Comparison of ENCODE assay signal across 9 cellular contexts in the genomic region with DNA sequence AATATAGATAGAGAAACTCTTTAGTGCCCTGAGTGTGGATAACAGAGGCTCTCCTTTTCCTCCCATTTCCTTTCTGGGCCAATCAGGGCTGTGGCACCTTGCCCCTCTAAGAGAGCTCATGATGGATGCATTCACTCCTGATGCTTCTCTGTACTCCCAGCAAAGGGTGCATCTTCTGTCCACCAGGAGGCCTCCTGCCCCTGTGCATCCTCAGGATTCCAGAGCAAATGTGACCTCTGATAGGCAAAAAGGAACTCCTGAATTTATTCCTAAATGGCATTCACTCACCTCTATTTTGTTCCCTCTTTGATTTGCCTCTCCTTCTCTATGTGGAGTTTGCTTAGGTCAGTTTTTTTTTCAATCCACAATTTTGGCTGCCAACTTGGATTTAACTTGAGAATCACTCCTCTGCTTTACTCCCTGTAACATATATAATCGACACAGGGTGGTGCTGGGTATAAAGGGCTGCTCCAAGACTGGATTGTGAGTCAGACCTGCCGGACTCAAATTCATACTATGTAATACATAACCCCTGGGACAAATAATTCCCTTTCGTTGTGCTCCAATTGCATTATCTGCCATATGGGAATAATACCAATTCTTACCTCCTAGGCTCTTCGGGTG. TPM values are rescaled to one million over a fixed set of nuclear protein-coding genes. Genes with fewer than 3 reads are reported as not detected.
DNase-seq lines count a peak whose midpoint lies in the region; ATAC-seq and TF ChIP-seq lines count a peak whose summit lies in the region.
"Had no signal": no experiment of that assay in that cellular context is flagged by ENCODE, and none has a peak within 500 bp of the region (broad histone marks: within the 10 kb centered on the region; RNA-seq: fewer than 3 reads in every experiment).

No MANE protein-coding gene starts in this region.

- H3K27me3 Mint-ChIP-seq in activated naive CD4-positive, alpha-beta T cell treated with anti-CD3 and anti-CD28 coated beads for 36 hours (ENCODE audit: low read depth), result peaks cover 11% of the 10 kb centered on the region
- peaks cover 32% of the 10 kb centered on the region for H3K27me3 Mint-ChIP-seq in MCF 10A (ENCODE audit: insufficient read depth, unreplicated experiment)

- DNase-seq in activated naive CD4-positive, alpha-beta T cell treated with anti-CD3 and anti-CD28 coated beads for 36 hours, result peak; percentile 52
- no peak for DNase-seq in activated naive CD4-positive, alpha-beta T cell treated with anti-CD3 and anti-CD28 coated beads, Interleukin-2, amount 50 U/mL, for 72 hours (ENCODE audit: low spot score in 2 of 2)
- peak; percentile 17 for DNase-seq in NAMALWA (ENCODE audit: low spot score)
- peak; percentile 66 for DNase-seq in MCF 10A (ENCODE audit: unreplicated experiment)
- peak; percentile 6 for DNase-seq in neuronal stem cell (ENCODE audit: low spot score)
- no peak for DNase-seq in GM20000 (ENCODE audit: low spot score)
- no peak for DNase-seq in stimulated activated CD8-positive, alpha-beta memory T cell treated with anti-CD3 and anti-CD28 coated beads, Interleukin-4, amount 100 ng/mL, for 48 hours
- DNase-seq: activated naive CD8-positive, alpha-beta T cell treated with anti-CD3 and anti-CD28 coated beads, Interleukin-2, amount 10 ng/mL, durations not matched to agents 7 days and 5 days had no signal

- H3K36me3 ChIP-seq in neuronal stem cell (replicated peaks in 1 of 2; ENCODE audit: control insufficient read depth in 2 of 2, insufficient read depth in 2 of 2, low read length in 2 of 2), result no peaks in the 10 kb centered on the region

- H3K27ac Mint-ChIP-seq in activated naive CD4-positive, alpha-beta T cell treated with anti-CD3 and anti-CD28 coated beads for 36 hours, result no peak overlapping the region
- H3K27ac Mint-ChIP-seq in activated naive CD4-positive, alpha-beta T cell treated with anti-CD3 and anti-CD28 coated beads, Interleukin-2, amount 50 U/mL, for 72 hours, result no peak overlapping the region
- no peak overlapping the region for H3K27ac Mint-ChIP-seq in MCF 10A (ENCODE audit: low read depth, unreplicated experiment)
- H3K27ac Mint-ChIP-seq: activated naive CD8-positive, alpha-beta T cell treated with anti-CD3 and anti-CD28 coated beads, Interleukin-2, amount 10 ng/mL, durations not matched to agents 7 days and 5 days had no signal

- intact Hi-C loops in activated naive CD4-positive, alpha-beta T cell treated with anti-CD3 and anti-CD28 coated beads for 36 hours (cut with micrococcal nuclease), result loop anchor here (1.0 to 5.0 kb wide), 2 partner anchors 71 to 593 kb away; no protein-coding TSS in a partner anchor
- intact Hi-C loops in MCF 10A (cut with micrococcal nuclease), result no loop called here

- H2BK120ac ChIP-seq in neuronal stem cell (ENCODE audit: low read depth, low read length), result no peak overlapping the region

- H2BK5ac ChIP-seq in neuronal stem cell (ENCODE audit: low read length), result no peak overlapping the region

- H3K4me3 Mint-ChIP-seq in activated naive CD4-positive, alpha-beta T cell treated with anti-CD3 and anti-CD28 coated beads for 36 hours, result no peak overlapping the region
- no peak overlapping the region for H3K4me3 Mint-ChIP-seq in MCF 10A (ENCODE audit: unreplicated experiment)
- H3K4me3 Mint-ChIP-seq: activated naive CD8-positive, alpha-beta T cell treated with anti-CD3 and anti-CD28 coated beads, Interleukin-2, amount 10 ng/mL, durations not matched to agents 7 days and 5 days had no signal

- H3K23ac ChIP-seq in neuronal stem cell (ENCODE audit: low read depth, low read length, poor library complexity), result no peak overlapping the region

- no peak overlapping the region for H4K91ac ChIP-seq in neuronal stem cell (ENCODE audit: low read depth, low read length, poor library complexity)

- H2AFZ ChIP-seq in neuronal stem cell (ENCODE audit: low read length), result no peak overlapping the region

- peaks cover 2% of the 10 kb centered on the region for H3K9me3 Mint-ChIP-seq in activated naive CD4-positive, alpha-beta T cell treated with anti-CD3 and anti-CD28 coated beads for 36 hours
- H3K9me3 Mint-ChIP-seq in activated naive CD4-positive, alpha-beta T cell treated with anti-CD3 and anti-CD28 coated beads, Interleukin-2, amount 50 U/mL, for 72 hours, result no peaks in the 10 kb centered on the region
- H3K9me3 Mint-ChIP-seq in MCF 10A (ENCODE audit: unreplicated experiment), result peaks cover 7% of the 10 kb centered on the region
- H3K9me3 Mint-ChIP-seq: activated naive CD8-positive, alpha-beta T cell treated with anti-CD3 and anti-CD28 coated beads, Interleukin-2, amount 10 ng/mL, durations not matched to agents 7 days and 5 days had no signal

- peaks cover 0 to 4% (median 0%) of the 10 kb centered on the region in 3 experiments for H3K27me3 ChIP-seq in neuronal stem cell (ENCODE audit: control insufficient read depth in 3 of 3, insufficient read depth in 3 of 3, low read depth in 1 of 3, low read length in 3 of 3)

- H3K79me1 ChIP-seq in neuronal stem cell (ENCODE audit: low read depth, low read length), result no peaks in the 10 kb centered on the region

- no peak overlapping the region for H3K18ac ChIP-seq in neuronal stem cell (ENCODE audit: low read length)

- H3K4me1 ChIP-seq in neuronal stem cell (ENCODE audit: control insufficient read depth in 2 of 2, insufficient read depth in 1 of 2, low read depth in 1 of 2, low read length in 2 of 2), result no peaks in the 10 kb centered on the region

- BruUV-seq in MCF 10A (replicated peaks; lab: Mats Ljungman, UMichigan), result no TSS peak

- no peak overlapping the region for H3K4me2 ChIP-seq in neuronal stem cell (ENCODE audit: insufficient read depth, low read length, poor library complexity, severe bottlenecking)

- no peak overlapping the region for H2BK15ac ChIP-seq in neuronal stem cell (ENCODE audit: low read length)

- H3K4me3 ChIP-seq in neuronal stem cell (ENCODE audit: low read length in 2 of 2), result no peak overlapping the region

- TF ChIP-seq CTCF in MCF 10A (IDR thresholded peaks at IDR 0.05; ENCODE audit: unreplicated experiment), result peak; percentile 46
- no peak for TF ChIP-seq CTCF in GM20000 (IDR thresholded peaks at IDR 0.05; ENCODE audit: extremely low read depth, missing control alignments)

- H4K8ac ChIP-seq in neuronal stem cell (ENCODE audit: low read depth, low read length), result no peak overlapping the region

- WGBS in neuronal stem cell (ENCODE audit: extremely low coverage in 2 of 2, insufficient read length in 2 of 2, insufficient replicate concordance in 1 of 2), 2 donors, result no CpG with 5 or more reads among the region's 4 CpGs

- POLR2A ChIA-PET in MCF 10A (lab: Yijun Ruan, JAX), result interaction anchor here (0.6 to 1.4 kb wide), 2 partner anchors 13 to 149 kb away, joined by 3 to 6 read pairs; no protein-coding TSS in a partner anchor

- no peak overlapping the region for H2AK5ac ChIP-seq in neuronal stem cell (ENCODE audit: low read depth, low read length)

- no peak overlapping the region for H2BK12ac ChIP-seq in neuronal stem cell (ENCODE audit: low read length)

- no peak overlapping the region for H3K14ac ChIP-seq in neuronal stem cell (ENCODE audit: low read length)

- no peak overlapping the region for H3K27ac ChIP-seq in neuronal stem cell (replicated peaks; ENCODE audit: low read length)

- CTCF ChIA-PET in activated naive CD4-positive, alpha-beta T cell treated with anti-CD3 and anti-CD28 coated beads for 36 hours (lab: Charles Lee), result interaction anchor here (0.6 to 0.9 kb wide), 2 partner anchors 55 to 217 kb away, joined by 4 read pairs; no protein-coding TSS in a partner anchor
- CTCF ChIA-PET in MCF 10A (lab: Yijun Ruan, JAX), result interaction anchor here (0.5 to 1.9 kb wide), 7 partner anchors 14 to 717 kb away, joined by 3 to 6 read pairs (median 3); no protein-coding TSS in a partner anchor

- no peaks in the 10 kb centered on the region for H3K4me1 Mint-ChIP-seq in activated naive CD4-positive, alpha-beta T cell treated with anti-CD3 and anti-CD28 coated beads for 36 hours (ENCODE audit: low read depth)
- H3K4me1 Mint-ChIP-seq in MCF 10A (ENCODE audit: insufficient read depth, unreplicated experiment), result no peaks in the 10 kb centered on the region
- H3K4me1 Mint-ChIP-seq: activated naive CD8-positive, alpha-beta T cell treated with anti-CD3 and anti-CD28 coated beads, Interleukin-2, amount 10 ng/mL, durations not matched to agents 7 days and 5 days had no signal

- no peak overlapping the region for H3K9ac ChIP-seq in neuronal stem cell (ENCODE audit: low read depth, low read length, poor library complexity)

- H3K36me3 Mint-ChIP-seq in activated naive CD4-positive, alpha-beta T cell treated with anti-CD3 and anti-CD28 coated beads for 36 hours (ENCODE audit: low read depth), result no peaks in the 10 kb centered on the region
- no peaks in the 10 kb centered on the region for H3K36me3 Mint-ChIP-seq in activated naive CD4-positive, alpha-beta T cell treated with anti-CD3 and anti-CD28 coated beads, Interleukin-2, amount 50 U/mL, for 72 hours
- H3K36me3 Mint-ChIP-seq in MCF 10A (ENCODE audit: insufficient read depth, unreplicated experiment), result no peaks in the 10 kb centered on the region
- H3K36me3 Mint-ChIP-seq: activated naive CD8-positive, alpha-beta T cell treated with anti-CD3 and anti-CD28 coated beads, Interleukin-2, amount 10 ng/mL, durations not matched to agents 7 days and 5 days had no signal

- no peak for ATAC-seq in activated naive CD4-positive, alpha-beta T cell treated with anti-CD3 and anti-CD28 coated beads, Interleukin-2, amount 50 U/mL, for 72 hours
- ATAC-seq in GM18519 (IDR thresholded peaks at IDR 0.05; ENCODE audit: low FRiP score, unreplicated experiment), result no peak

- H3K4ac ChIP-seq in neuronal stem cell (ENCODE audit: low read length), result no peak overlapping the region

- no peaks in the 10 kb centered on the region for H3K9me3 ChIP-seq in neuronal stem cell (replicated peaks in 1 of 2; ENCODE audit: control insufficient read depth in 2 of 2, insufficient read depth in 1 of 2, low read depth in 1 of 2, low read length in 2 of 2)

RNA-seq across cellular contexts. Expression of a gene that starts 1.1 kb away (rescaled TPM):
- not detected for total RNA-seq in activated naive CD4-positive, alpha-beta T cell treated with anti-CD3 and anti-CD28 coated beads for 36 hours
- total RNA-seq in activated naive CD4-positive, alpha-beta T cell treated with anti-CD3 and anti-CD28 coated beads, Interleukin-2, amount 50 U/mL, for 72 hours, result not detected
- not detected in 2 replicates for total RNA-seq in MCF 10A (2022)
- polyA plus RNA-seq in neuronal stem cell (2013, experiment 1 of 2), result not detected
- not detected for polyA plus RNA-seq in neuronal stem cell (2013, experiment 2 of 2)
- total RNA-seq: activated naive CD8-positive, alpha-beta T cell treated with anti-CD3 and anti-CD28 coated beads, Interleukin-2, amount 10 ng/mL, durations not matched to agents 7 days and 5 days had no signal

RNA-seq across cellular contexts. Expression of a gene that starts 39.1 kb away (rescaled TPM):
- total RNA-seq in activated naive CD4-positive, alpha-beta T cell treated with anti-CD3 and anti-CD28 coated beads for 36 hours, result not detected
- total RNA-seq in activated naive CD4-positive, alpha-beta T cell treated with anti-CD3 and anti-CD28 coated beads, Interleukin-2, amount 50 U/mL, for 72 hours, result not detected
- total RNA-seq in MCF 10A (2022), result 0.34 and 0.79 TPM in 2 replicates
- not detected for polyA plus RNA-seq in neuronal stem cell (2013, experiment 1 of 2)
- not detected for polyA plus RNA-seq in neuronal stem cell (2013, experiment 2 of 2)
- total RNA-seq: activated naive CD8-positive, alpha-beta T cell treated with anti-CD3 and anti-CD28 coated beads, Interleukin-2, amount 10 ng/mL, durations not matched to agents 7 days and 5 days had no signal

Comparison
In these comparisons a context has a peak if more than half of its experiments do, and no peak if none do; other contexts are left out.
1. DNase-seq: peak in activated naive CD4-positive, alpha-beta T cell treated with anti-CD3 and anti-CD28 coated beads for 36 hours (single experiment), NAMALWA (single experiment), MCF 10A (single experiment) and neuronal stem cell (single experiment); none in activated naive CD4-positive, alpha-beta T cell treated with anti-CD3 and anti-CD28 coated beads, Interleukin-2, amount 50 U/mL, for 72 hours (0 of 2), GM20000 (single experiment) and stimulated activated CD8-positive, alpha-beta memory T cell treated with anti-CD3 and anti-CD28 coated beads, Interleukin-4, amount 100 ng/mL, for 48 hours (single experiment).